In the genomic region with DNA sequence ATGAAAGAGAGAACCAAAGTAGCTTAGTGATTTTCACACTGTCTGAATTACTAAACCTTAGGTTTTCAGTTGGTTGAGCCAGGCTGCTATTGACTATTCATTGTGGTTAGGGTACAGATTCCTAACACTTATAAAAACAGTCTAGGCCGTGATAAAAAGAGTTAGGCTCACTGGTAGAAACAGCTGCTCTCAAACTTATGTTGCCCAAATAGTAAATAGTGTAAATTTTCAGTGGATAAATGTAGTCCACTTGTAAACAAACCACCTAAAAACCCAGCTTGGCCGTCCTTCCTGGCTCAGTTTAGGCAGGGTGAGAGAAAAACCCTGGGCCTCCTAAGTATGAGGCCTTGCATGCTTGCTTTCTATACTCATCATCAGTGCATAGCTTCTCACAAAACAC, we compare ENCODE assay signal across 15 cellular contexts. TPM values are rescaled to one million over a fixed set of nuclear protein-coding genes. Genes with fewer than 3 reads are reported as not detected.
DNase-seq lines count a peak whose midpoint lies in the region; ATAC-seq, FAIRE-seq and TF ChIP-seq lines count a peak whose summit lies in the region.
"Had no signal": no experiment of that assay in that cellular context is flagged by ENCODE, and none has a peak within 500 bp of the region (broad histone marks: within the 10 kb centered on the region; RNA-seq: fewer than 3 reads in every experiment).

No MANE protein-coding gene starts in this region.

- 56 to 75% (median 61%) methylated on average over 2 of the region's 2 CpGs for WGBS in small intestine, 3 donors

- H3K4me3 ChIP-seq in small intestine (ENCODE audit: low read depth in 1 of 2, low read length in 2 of 2) (no peak overlapping the region), BE2C (ENCODE audit: low read depth, low read length) (no peak overlapping the region)
- H3K4me3 ChIP-seq: tibial nerve had no signal

- no peak overlapping the region for H3K27ac ChIP-seq in small intestine (ENCODE audit: low read depth in 1 of 2, low read length in 1 of 2)
- H3K27ac ChIP-seq: tibial nerve had no signal

- peaks cover 87% of the 10 kb centered on the region for H3K4me1 Mint-ChIP-seq in stimulated activated naive CD8-positive, alpha-beta T cell treated with anti-CD3 and anti-CD28 coated beads, Interleukin-15, Interleukin-2, amounts not matched to agents 100 ng/mL and 50 ng/mL, for 24 hours (ENCODE audit: low read depth)
- peaks cover 86% of the 10 kb centered on the region for H3K4me1 Mint-ChIP-seq in activated naive CD8-positive, alpha-beta T cell (ENCODE audit: low read depth)

- TF ChIP-seq CTCF in BE2C (IDR thresholded peaks at IDR 0.05; ENCODE audit: low read depth, low read length) = no peak

- H3K36me3 Mint-ChIP-seq in stimulated activated naive CD8-positive, alpha-beta T cell treated with anti-CD3 and anti-CD28 coated beads, Interleukin-15, Interleukin-2, amounts not matched to agents 100 ng/mL and 50 ng/mL, for 24 hours (ENCODE audit: low read depth) = peaks cover 65% of the 10 kb centered on the region
- H3K36me3 Mint-ChIP-seq in activated naive CD8-positive, alpha-beta T cell = peaks cover 15% of the 10 kb centered on the region

- H3K27me3 Mint-ChIP-seq in stimulated activated naive CD8-positive, alpha-beta T cell treated with anti-CD3 and anti-CD28 coated beads, Interleukin-15, Interleukin-2, amounts not matched to agents 100 ng/mL and 50 ng/mL, for 24 hours = no peaks in the 10 kb centered on the region
- no peaks in the 10 kb centered on the region for H3K27me3 Mint-ChIP-seq in activated naive CD8-positive, alpha-beta T cell

- ATAC-seq in stimulated activated naive CD8-positive, alpha-beta T cell treated with anti-CD3 and anti-CD28 coated beads, Interleukin-15, Interleukin-2, amounts not matched to agents 100 U/mL and 50 U/mL, for 24 hours = no peak

- H3K4me1 ChIP-seq in small intestine (ENCODE audit: control insufficient read depth in 2 of 2, insufficient read depth in 1 of 2, low read depth in 1 of 2, low read length in 1 of 2) (peaks cover 0 to 5% of the 10 kb centered on the region in 2 donors), BE2C (no peaks in the 10 kb centered on the region)

- H3K9me3 ChIP-seq in small intestine (ENCODE audit: control insufficient read depth, low read depth) (no peaks in the 10 kb centered on the region), BE2C (no peaks in the 10 kb centered on the region)
- H3K9me3 ChIP-seq: tibial nerve had no signal

- no peaks in the 10 kb centered on the region for H3K27me3 ChIP-seq in small intestine (ENCODE audit: control insufficient read depth in 2 of 2, insufficient read depth in 2 of 2, low read length in 2 of 2)
- H3K27me3 ChIP-seq in BE2C = no peaks in the 10 kb centered on the region
- H3K27me3 ChIP-seq: tibial nerve had no signal

- no peaks in the 10 kb centered on the region for H3K9me3 Mint-ChIP-seq in stimulated activated naive CD8-positive, alpha-beta T cell treated with anti-CD3 and anti-CD28 coated beads, Interleukin-15, Interleukin-2, amounts not matched to agents 100 ng/mL and 50 ng/mL, for 24 hours
- H3K9me3 Mint-ChIP-seq in activated naive CD8-positive, alpha-beta T cell (ENCODE audit: low read depth) = no peaks in the 10 kb centered on the region

- DNase-seq in stimulated activated naive CD8-positive, alpha-beta T cell treated with anti-CD3 and anti-CD28 coated beads, Interleukin-15, Interleukin-2, amounts not matched to agents 100 U/mL and 50 U/mL, for 24 hours = no peak
- DNase-seq in kidney glomerular epithelial cell (lab: John Stamatoyannopoulos, UW) (peak; percentile 5), T-helper 9 cell (no peak), small intestine (no peak), BE2C (no peak), HTR-8/SVneo (ENCODE audit: insufficient read length, low spot score) (no peak)
- DNase-seq: amygdala, C1 segment of cervical spinal cord, foreskin melanocyte, NCI-H1092, Right ventricle myocardium superior had no signal

- no peak overlapping the region for H3K4me3 Mint-ChIP-seq in stimulated activated naive CD8-positive, alpha-beta T cell treated with anti-CD3 and anti-CD28 coated beads, Interleukin-15, Interleukin-2, amounts not matched to agents 100 ng/mL and 50 ng/mL, for 24 hours
- no peak overlapping the region for H3K4me3 Mint-ChIP-seq in activated naive CD8-positive, alpha-beta T cell

- H3K36me3 ChIP-seq in small intestine (ENCODE audit: control insufficient read depth in 2 of 2, insufficient read depth in 2 of 2, low read length in 2 of 2) (peaks cover 22 to 41% of the 10 kb centered on the region in 2 donors), BE2C (peaks cover 47% of the 10 kb centered on the region)

- FAIRE-seq in small intestine (lab: Jason Lieb, UNC) = no peak
- FAIRE-seq in HTR-8/SVneo (lab: Jason Lieb, UNC) = no peak
- FAIRE-seq: GM12891 had no signal

- peak overlapping the region; percentile 50 for H3K27ac Mint-ChIP-seq in stimulated activated naive CD8-positive, alpha-beta T cell treated with anti-CD3 and anti-CD28 coated beads, Interleukin-15, Interleukin-2, amounts not matched to agents 100 ng/mL and 50 ng/mL, for 24 hours
- peak overlapping the region; percentile 85 for H3K27ac Mint-ChIP-seq in activated naive CD8-positive, alpha-beta T cell

RNA-seq across cellular contexts. Expression of a gene that starts 34.9 kb away (rescaled TPM):
- polyA plus RNA-seq in small intestine = 10 to 100 TPM in 2 of 3 donors, 1 to 10 TPM in 1; 7.8 to 23.7 (median 13.6) TPM
- polyA plus RNA-seq in BE2C (2012; ENCODE audit: insufficient read depth, insufficient read length, low read depth) = 90.2 TPM

RNA-seq across cellular contexts. Expression of a gene that starts 57.1 kb away (rescaled TPM):
- polyA plus RNA-seq in small intestine = 10 to 100 TPM in 1 of 3 donors, 1 to 10 TPM in 2; 3.4 to 12.9 (median 4.1) TPM
- polyA plus RNA-seq in BE2C (2012; ENCODE audit: insufficient read depth, insufficient read length, low read depth) = 1.1 TPM
